In genomic region chr18:13611616-13612110, GRCh38 we compare ENCODE assay signal across 8 cellular contexts.
A peak's percentile ranks its signal among the peaks of the same experiment; 100 is the strongest.
DNase-seq lines count a peak whose midpoint lies in the region; ATAC-seq and TF ChIP-seq lines count a peak whose summit lies in the region.

No MANE protein-coding gene starts in this region.

- H3K27ac Mint-ChIP-seq in mesothelial cell of epicardium, result no peak overlapping the region

- no peak overlapping the region for H3K4me3 ChIP-seq in H7 (ENCODE audit: insufficient read depth, low read depth, low read length)
- H3K4me3 ChIP-seq in dorsolateral prefrontal cortex, result peak overlapping the region; percentile 39 to 78 (median 63)
- H3K4me3 ChIP-seq in upper lobe of right lung, result peak overlapping the region; percentile 39

- no peaks in the 10 kb centered on the region for H3K36me3 Mint-ChIP-seq in mesothelial cell of epicardium

- H3K4me1 Mint-ChIP-seq in mesothelial cell of epicardium, result peaks cover 17% of the 10 kb centered on the region

- peak overlapping the region; percentile 20 for H3K4me3 Mint-ChIP-seq in mesothelial cell of epicardium

- H3K36me3 ChIP-seq in H7 (replicated peaks; ENCODE audit: control insufficient read depth, insufficient read depth, low read length), result no peaks in the 10 kb centered on the region
- H3K36me3 ChIP-seq in upper lobe of right lung, result no peaks in the 10 kb centered on the region

- no peaks in the 10 kb centered on the region for H3K9me3 ChIP-seq in upper lobe of right lung

- DNase-seq in GF-D8 (lab: John Stamatoyannopoulos, UW), result peak; percentile 45
- peak; percentile 76 for DNase-seq in H7
- peak; percentile 56 for DNase-seq in NCI-H526 treated with DMSO at 0.1 percent for 48 hours (lab: John Stamatoyannopoulos, UW)
- DNase-seq in dorsolateral prefrontal cortex, result peak in 8 of 10 donors; percentile 57 to 77 (median 74)
- no peak for DNase-seq in mesothelial cell of epicardium (ENCODE audit: low spot score in 2 of 2, unreplicated experiment in 2 of 2)
- no peak for DNase-seq in upper lobe of right lung
- DNase-seq in NCI-H1694 (lab: John Stamatoyannopoulos, UW), result no peak
- no peak for DNase-seq in NCI-H2081 (lab: John Stamatoyannopoulos, UW)

- intact Hi-C loops in dorsolateral prefrontal cortex (cut with DNase I) (loop anchor here (1.0 to 10.0 kb wide), 3 partner anchors 46 to 247 kb away; no protein-coding TSS in a partner anchor), upper lobe of right lung (cut with DNase I) (no loop called here)

- H3K4me1 ChIP-seq in upper lobe of right lung, result peaks cover 24% of the 10 kb centered on the region

- H3K27me3 ChIP-seq in H7 (ENCODE audit: control insufficient read depth, insufficient read depth, low read length), result peaks cover 4% of the 10 kb centered on the region; the same call in 1 of the 2 replicates
- H3K27me3 ChIP-seq in dorsolateral prefrontal cortex, result no peaks in the 10 kb centered on the region
- H3K27me3 ChIP-seq in upper lobe of right lung, result no peaks in the 10 kb centered on the region

- no peaks in the 10 kb centered on the region for H3K9me3 Mint-ChIP-seq in mesothelial cell of epicardium

- TF ChIP-seq CTCF in dorsolateral prefrontal cortex (IDR thresholded peaks at IDR 0.05 in 54 of 56, conservative IDR thresholded peaks at IDR 0.05 in 2 of 56; ENCODE audit: low read depth in 1 of 56, partially characterized antibody in 56 of 56) (peak in 3 of 56 donors; percentile 3 to 6 (median 6)), mesothelial cell of epicardium (IDR thresholded peaks at IDR 0.05; ENCODE audit: unreplicated experiment) (no peak), upper lobe of right lung (IDR thresholded peaks at IDR 0.05) (no peak)

- H3K27ac ChIP-seq in dorsolateral prefrontal cortex (peak overlapping the region; percentile 81 to 99 (median 96)), upper lobe of right lung (peak overlapping the region; percentile 53)

- peak; percentile 59 for ATAC-seq in upper lobe of right lung

- peaks cover 39% of the 10 kb centered on the region for H3K27me3 Mint-ChIP-seq in mesothelial cell of epicardium (ENCODE audit: low read depth)

Comparison
In these comparisons a context has a peak if more than half of its experiments do, and no peak if none do; other contexts are left out.
1. DNase-seq: peak in GF-D8 (single experiment), H7 (single experiment), NCI-H526 treated with DMSO at 0.1 percent for 48 hours (single experiment) and dorsolateral prefrontal cortex (8 of 10); none in mesothelial cell of epicardium (0 of 2), upper lobe of right lung (single experiment), NCI-H1694 (single experiment) and NCI-H2081 (0 of 2).